Comparison of ENCODE assay signal across 1 cellular context in the genomic region with DNA sequence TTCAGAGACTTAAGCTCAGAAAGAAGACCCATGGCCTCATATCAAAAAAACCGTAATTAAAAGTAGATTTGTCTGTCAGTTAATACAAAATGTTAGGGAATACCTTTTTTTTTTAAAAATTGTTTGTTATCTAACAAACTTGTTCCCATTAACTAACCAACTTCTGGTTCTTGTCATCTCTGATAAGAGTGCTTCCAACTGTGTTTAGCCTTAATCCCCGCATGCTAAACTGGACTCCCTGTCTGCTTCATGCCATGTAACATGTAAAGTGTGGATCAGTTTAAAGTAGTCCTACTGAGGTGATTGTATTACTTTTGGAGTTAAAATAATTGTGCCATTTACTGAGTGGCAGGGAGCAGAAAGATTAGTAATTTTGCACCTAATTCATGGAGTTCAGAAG.
TF ChIP-seq lines count a peak whose summit lies in the region.

No MANE protein-coding gene starts in this region.

TF ChIP-seq in K562, 482 proteins besides CTCF, POLR2A, EP300 and RAD21 (continued from another document):
- TF ChIP-seq ZBTB40 (IDR thresholded peaks at IDR 0.05) (no peak), ZBTB40 (CRISPR knock-in tag; IDR thresholded peaks at IDR 0.05) (no peak), WHSC1 (IDR thresholded peaks at IDR 0.05; ENCODE audit: low read length) (no peak), ATF7 (IDR thresholded peaks at IDR 0.05) (0 out of 2 replicates have a peak, but pooled peaks have one; percentile 27), SOX6 (IDR thresholded peaks at IDR 0.05) (peak; percentile 16; the same call in 1 of the 2 replicates), ARID1B (IDR thresholded peaks at IDR 0.05) (peak; percentile 76), POLR2AphosphoS5 (IDR thresholded peaks at IDR 0.05; ENCODE audit: control insufficient read depth, insufficient read depth, low read depth, low read length) (peak; percentile 55; the same call in 1 of the 2 replicates), SUPT5H (IDR thresholded peaks at IDR 0.05) (no peak), EWSR1 (IDR thresholded peaks at IDR 0.05; ENCODE audit: borderline replicate concordance, low read depth, partially characterized antibody) (no peak), NFRKB (IDR thresholded peaks at IDR 0.05; ENCODE audit: low read depth) (no peak), ZFP30 (CRISPR knock-in tag; IDR thresholded peaks at IDR 0.05; ENCODE audit: borderline replicate concordance) (no peak), ZNF431 (CRISPR knock-in tag; IDR thresholded peaks at IDR 0.05) (no peak), TAL1 (IDR thresholded peaks at IDR 0.05) (peak; percentile 66), KAT7 (CRISPR knock-in tag; IDR thresholded peaks at IDR 0.05; ENCODE audit: borderline replicate concordance) (0 out of 2 replicates have a peak, but pooled peaks have one; percentile 40), U2AF2 (optimal IDR thresholded peaks at IDR 0.05; ENCODE audit: low read depth, low read length) (no peak), HSF4 (CRISPR knock-in tag; IDR thresholded peaks at IDR 0.05; ENCODE audit: borderline replicate concordance) (no peak), ZNF644 (tag; IDR thresholded peaks at IDR 0.05; ENCODE audit: low read depth) (no peak), ZNF766 (CRISPR knock-in tag; conservative IDR thresholded peaks at IDR 0.05) (0 out of 2 replicates have a peak, but pooled peaks have one; percentile 24), TCF3 (CRISPR knock-in tag; IDR thresholded peaks at IDR 0.05) (peak; percentile 77), MIER1 (IDR thresholded peaks at IDR 0.05; ENCODE audit: low read depth) (no peak), BRD4 (IDR thresholded peaks at IDR 0.05) (no peak), DACH1 (IDR thresholded peaks at IDR 0.05; ENCODE audit: partially characterized antibody) (no peak), RCOR1 (IDR thresholded peaks at IDR 0.05; ENCODE audit: borderline replicate concordance in 1 of 2, low read depth in 2 of 2, low read length in 2 of 2) (peak in 1 of 2 experiments; percentile 31; a peak in 1 of 4 replicates), STAT5A (IDR thresholded peaks at IDR 0.05; ENCODE audit: borderline replicate concordance, low read length) (peak; percentile 52), LEF1 (IDR thresholded peaks at IDR 0.05) (no peak)
- TF ChIP-seq, protein P1, sequence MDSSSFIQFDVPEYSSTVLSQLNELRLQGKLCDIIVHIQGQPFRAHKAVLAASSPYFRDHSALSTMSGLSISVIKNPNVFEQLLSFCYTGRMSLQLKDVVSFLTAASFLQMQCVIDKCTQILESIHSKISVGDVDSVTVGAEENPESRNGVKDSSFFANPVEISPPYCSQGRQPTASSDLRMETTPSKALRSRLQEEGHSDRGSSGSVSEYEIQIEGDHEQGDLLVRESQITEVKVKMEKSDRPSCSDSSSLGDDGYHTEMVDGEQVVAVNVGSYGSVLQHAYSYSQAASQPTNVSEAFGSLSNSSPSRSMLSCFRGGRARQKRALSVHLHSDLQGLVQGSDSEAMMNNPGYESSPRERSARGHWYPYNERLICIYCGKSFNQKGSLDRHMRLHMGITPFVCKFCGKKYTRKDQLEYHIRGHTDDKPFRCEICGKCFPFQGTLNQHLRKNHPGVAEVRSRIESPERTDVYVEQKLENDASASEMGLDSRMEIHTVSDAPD (CRISPR knock-in tag; IDR thresholded peaks at IDR 0.05) = no peak
TF ChIP-seq in K562: peak in this region for 25.
